In genomic region chr16:19309178-19309577, GRCh38 we compare ENCODE assay signal across 37 cellular contexts. TPM values are rescaled to one million over a fixed set of nuclear protein-coding genes. Genes with fewer than 3 reads are reported as not detected.
"Had no signal": no experiment of that assay in that cellular context is flagged by ENCODE, and none has a peak within 500 bp of the region (broad histone marks: within the 10 kb centered on the region; RNA-seq: fewer than 3 reads in every experiment).

No MANE protein-coding gene starts in this region.

- FAIRE-seq: astrocyte, bronchial epithelial cell, colon had no signal

- H3K4me3 ChIP-seq: adrenal gland, ascending aorta, body of pancreas, breast epithelium, cardiac muscle cell had no signal

- H3K4me1 ChIP-seq: adrenal gland, ascending aorta, body of pancreas, breast epithelium had no signal

- H3K27ac ChIP-seq: adrenal gland, ascending aorta, body of pancreas, brain microvascular endothelial cell, breast epithelium, cardiac muscle cell had no signal

- H3K9me3 ChIP-seq: adrenal gland, ascending aorta, body of pancreas, breast epithelium had no signal

- H3K27me3 ChIP-seq: adrenal gland, ascending aorta, body of pancreas, brain microvascular endothelial cell, breast epithelium, cardiac muscle cell had no signal

- H3K36me3 ChIP-seq: adrenal gland, ascending aorta, brain microvascular endothelial cell, breast epithelium, cardiac muscle cell had no signal

- ATAC-seq: activated naive CD4-positive, alpha-beta T cell treated with anti-CD3 and anti-CD28 coated beads, Interleukin-2, amount 50 U/mL, for 72 hours; activated naive CD8-positive, alpha-beta T cell treated with anti-CD3 and anti-CD28 coated beads, Interleukin-2, amount 50 U/mL, for 24 hours; activated T-cell treated with anti-CD3 and anti-CD28 coated beads, Interleukin-2, amount 50 U/mL, for 4 hours; activated T-cell treated with anti-CD3 and anti-CD28 coated beads, Interleukin-2, amount 50 U/mL, for 72 hours; activated T-helper 17 cell treated with anti-CD3 and anti-CD28 coated beads, Interleukin-2, amount 50 U/mL, for 72 hours; body of pancreas had no signal

- DNase-seq: activated effector memory CD4-positive, alpha-beta T cell treated with anti-CD3 and anti-CD28 coated beads, Interleukin-2, amount 50 U/mL, for 16 hours; activated effector memory CD4-positive, alpha-beta T cell treated with Interleukin-2 at 50 U/mL for 16 hours; activated gamma-delta T cell; activated gamma-delta T cell treated with Interleukin-2 at 50 U/mL for 16 hours; activated naive CD4-positive, alpha-beta T cell; activated naive CD4-positive, alpha-beta T cell treated with anti-CD3 and anti-CD28 coated beads for 36 hours; activated naive CD4-positive, alpha-beta T cell treated with anti-CD3 and anti-CD28 coated beads, Interleukin-2, amount 10 ng/mL, durations not matched to agents 7 days and 5 days; activated naive CD4-positive, alpha-beta T cell treated with anti-CD3 and anti-CD28 coated beads, Interleukin-2, amount 50 U/mL, for 16 hours; activated naive CD4-positive, alpha-beta T cell treated with Interleukin-2 at 50 U/mL for 16 hours; activated naive CD8-positive, alpha-beta T cell treated with anti-CD3 and anti-CD28 coated beads for 36 hours; activated naive CD8-positive, alpha-beta T cell treated with anti-CD3 and anti-CD28 coated beads, Interleukin-2, amount 10 ng/mL, durations not matched to agents 7 days and 5 days; activated naive CD8-positive, alpha-beta T cell treated with anti-CD3 and anti-CD28 coated beads, Interleukin-2, amount 50 U/mL, for 24 hours; activated T-cell treated with anti-CD3 and anti-CD28 coated beads, Interleukin-2, amount 50 U/mL, for 4 hours; activated T-cell treated with anti-CD3 and anti-CD28 coated beads, Interleukin-2, amount 50 U/mL, for 48 hours; activated T-cell treated with anti-CD3 and anti-CD28 coated beads, Interleukin-2, amount 50 U/mL, for 72 hours; adrenal gland; amniotic stem cell; amygdala; anterior cingulate cortex; aorta; body of pancreas; brain microvascular endothelial cell; caudate nucleus; central memory CD4-positive, alpha-beta T cell; cerebellar nuclear complex had no signal

RNA-seq across cellular contexts. Expression of gene CLEC19A, which starts 23.6 kb away (rescaled TPM):
- total RNA-seq: activated naive CD4-positive, alpha-beta T cell treated with anti-CD3 and anti-CD28 coated beads for 36 hours; activated naive CD4-positive, alpha-beta T cell treated with anti-CD3 and anti-CD28 coated beads, Interleukin-2, amount 50 U/mL, for 72 hours; activated naive CD8-positive, alpha-beta T cell treated with anti-CD3 and anti-CD28 coated beads for 36 hours; activated naive CD8-positive, alpha-beta T cell treated with anti-CD3 and anti-CD28 coated beads, Interleukin-2, amount 10 ng/mL, durations not matched to agents 7 days and 5 days; activated T-cell treated with anti-CD3 and anti-CD28 coated beads, Interleukin-2, amount 50 U/mL, for 4 hours; activated T-cell treated with anti-CD3 and anti-CD28 coated beads, Interleukin-2, amount 50 U/mL, for 72 hours; activated T-helper 1 cell treated with anti-CD3 and anti-CD28 coated beads, Interleukin-12 subunit alpha, Interleukin-12 subunit beta, Interleukin-2, Interleukin-4 antibody, amounts not matched to agents 30 ng/mL and 10 ng/mL and 1 ng/mL, durations not matched to agents 14 hours and 24 hours and 36 hours; activated T-helper 17 cell treated with anti-CD3 and anti-CD28 coated beads, Interleukin-2, amount 50 U/mL, for 72 hours; activated T-helper 2 cell treated with anti-CD3 and anti-CD28 coated beads, Interferon-gamma antibody, Interleukin-2, Interleukin-4, amounts not matched to agents 10 μg/mL and 5 μg/mL and 100 μg/mL, durations not matched to agents 14 hours and 24 hours and 36 hours; adrenal gland; aorta; ascending aorta; astrocyte; body of pancreas; bronchial epithelial cell; cardiac muscle cell; cardiac septum; chondrocyte had no signal
- polyA plus RNA-seq: adrenal gland, aorta, cardiac muscle cell had no signal
